1 cellular context compared by ENCODE assay signal in genomic region chr15:85493258-85493657, GRCh38.
TF ChIP-seq lines count a peak whose summit lies in the region.

No MANE protein-coding gene starts in this region.

TF ChIP-seq in neural cell, 6 proteins besides CTCF, POLR2A, EP300 and RAD21 (continued from another document):
- TF ChIP-seq, protein P1, sequence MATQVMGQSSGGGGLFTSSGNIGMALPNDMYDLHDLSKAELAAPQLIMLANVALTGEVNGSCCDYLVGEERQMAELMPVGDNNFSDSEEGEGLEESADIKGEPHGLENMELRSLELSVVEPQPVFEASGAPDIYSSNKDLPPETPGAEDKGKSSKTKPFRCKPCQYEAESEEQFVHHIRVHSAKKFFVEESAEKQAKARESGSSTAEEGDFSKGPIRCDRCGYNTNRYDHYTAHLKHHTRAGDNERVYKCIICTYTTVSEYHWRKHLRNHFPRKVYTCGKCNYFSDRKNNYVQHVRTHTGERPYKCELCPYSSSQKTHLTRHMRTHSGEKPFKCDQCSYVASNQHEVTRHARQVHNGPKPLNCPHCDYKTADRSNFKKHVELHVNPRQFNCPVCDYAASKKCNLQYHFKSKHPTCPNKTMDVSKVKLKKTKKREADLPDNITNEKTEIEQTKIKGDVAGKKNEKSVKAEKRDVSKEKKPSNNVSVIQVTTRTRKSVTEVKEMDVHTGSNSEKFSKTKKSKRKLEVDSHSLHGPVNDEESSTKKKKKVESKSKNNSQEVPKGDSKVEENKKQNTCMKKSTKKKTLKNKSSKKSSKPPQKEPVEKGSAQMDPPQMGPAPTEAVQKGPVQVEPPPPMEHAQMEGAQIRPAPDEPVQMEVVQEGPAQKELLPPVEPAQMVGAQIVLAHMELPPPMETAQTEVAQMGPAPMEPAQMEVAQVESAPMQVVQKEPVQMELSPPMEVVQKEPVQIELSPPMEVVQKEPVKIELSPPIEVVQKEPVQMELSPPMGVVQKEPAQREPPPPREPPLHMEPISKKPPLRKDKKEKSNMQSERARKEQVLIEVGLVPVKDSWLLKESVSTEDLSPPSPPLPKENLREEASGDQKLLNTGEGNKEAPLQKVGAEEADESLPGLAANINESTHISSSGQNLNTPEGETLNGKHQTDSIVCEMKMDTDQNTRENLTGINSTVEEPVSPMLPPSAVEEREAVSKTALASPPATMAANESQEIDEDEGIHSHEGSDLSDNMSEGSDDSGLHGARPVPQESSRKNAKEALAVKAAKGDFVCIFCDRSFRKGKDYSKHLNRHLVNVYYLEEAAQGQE (IDR thresholded peaks at IDR 0.05; ENCODE audit: borderline replicate concordance) = no peak
- TF ChIP-seq TAF1 (IDR thresholded peaks at IDR 0.05; ENCODE audit: low read depth) = no peak
- TF ChIP-seq MXI1 (conservative IDR thresholded peaks at IDR 0.05; ENCODE audit: poor library complexity, severe bottlenecking) = no peak
- TF ChIP-seq SMC3 (conservative IDR thresholded peaks at IDR 0.05; ENCODE audit: poor library complexity) = no peak
- no peak for TF ChIP-seq EZH2 (IDR thresholded peaks at IDR 0.05; ENCODE audit: borderline replicate concordance, insufficient read depth, low read length, poor library complexity, severe bottlenecking)
